In the genomic region with DNA sequence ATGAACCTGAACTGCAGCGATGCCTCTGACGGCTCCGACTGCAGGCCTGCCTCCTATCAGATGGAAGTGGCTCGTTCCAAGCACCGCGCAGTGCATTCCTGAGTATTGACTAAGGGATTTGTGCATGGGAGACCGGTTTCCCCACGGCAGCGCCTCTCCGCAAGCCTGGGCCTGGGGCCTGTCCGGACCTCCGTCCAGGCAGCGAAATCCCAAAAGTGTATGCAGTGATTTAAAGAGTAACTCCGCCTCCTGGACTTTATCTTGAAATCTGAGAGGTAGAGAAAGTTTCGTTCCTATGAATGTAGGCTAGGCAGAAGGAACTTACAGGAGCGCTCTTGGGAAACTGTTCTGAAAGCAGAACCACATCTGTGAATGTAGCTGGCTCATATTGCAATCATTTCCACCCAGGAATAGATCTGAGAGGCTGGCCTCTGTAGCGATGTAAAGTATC, we compare ENCODE assay signal across 8 cellular contexts.
DNase-seq lines count a peak whose midpoint lies in the region; ATAC-seq and TF ChIP-seq lines count a peak whose summit lies in the region.

No MANE protein-coding gene starts in this region.

- H3K4me1 Mint-ChIP-seq in nephron progenitor cell = peaks cover 39% of the 10 kb centered on the region
- H3K4me1 Mint-ChIP-seq in activated T-helper 1 cell treated with anti-CD3 and anti-CD28 coated beads, Interleukin-12 subunit alpha, Interleukin-12 subunit beta, Interleukin-2, Interleukin-4 antibody, amounts not matched to agents 30 ng/mL and 10 ng/mL and 1 ng/mL, durations not matched to agents 14 hours and 24 hours and 36 hours (ENCODE audit: low read depth) = no peaks in the 10 kb centered on the region
- H3K4me1 Mint-ChIP-seq in activated naive CD4-positive, alpha-beta T cell treated with anti-CD3 and anti-CD28 coated beads for 36 hours (ENCODE audit: low read depth) = no peaks in the 10 kb centered on the region

- H3K4me3 Mint-ChIP-seq in nephron progenitor cell = peak overlapping the region; percentile 48
- H3K4me3 Mint-ChIP-seq in activated T-helper 1 cell treated with anti-CD3 and anti-CD28 coated beads, Interleukin-12 subunit alpha, Interleukin-12 subunit beta, Interleukin-2, Interleukin-4 antibody, amounts not matched to agents 30 ng/mL and 10 ng/mL and 1 ng/mL, durations not matched to agents 14 hours and 24 hours and 36 hours = no peak overlapping the region
- H3K4me3 Mint-ChIP-seq in activated naive CD4-positive, alpha-beta T cell treated with anti-CD3 and anti-CD28 coated beads for 36 hours = no peak overlapping the region

- no peak for TF ChIP-seq CTCF in fibroblast of mammary gland (conservative IDR thresholded peaks at IDR 0.05; ENCODE audit: control insufficient read depth, insufficient read depth, low read depth, low read length)
- TF ChIP-seq CTCF in nephron progenitor cell (IDR thresholded peaks at IDR 0.05) = no peak

- CTCF ChIA-PET in activated naive CD4-positive, alpha-beta T cell treated with anti-CD3 and anti-CD28 coated beads for 36 hours (lab: Charles Lee) = no interaction called here

- H3K27ac Mint-ChIP-seq in nephron progenitor cell = peak overlapping the region; percentile 88
- no peak overlapping the region for H3K27ac Mint-ChIP-seq in activated T-helper 1 cell treated with anti-CD3 and anti-CD28 coated beads, Interleukin-12 subunit alpha, Interleukin-12 subunit beta, Interleukin-2, Interleukin-4 antibody, amounts not matched to agents 30 ng/mL and 10 ng/mL and 1 ng/mL, durations not matched to agents 14 hours and 24 hours and 36 hours
- H3K27ac Mint-ChIP-seq in activated naive CD4-positive, alpha-beta T cell treated with anti-CD3 and anti-CD28 coated beads for 36 hours = no peak overlapping the region

- intact Hi-C loops in activated T-helper 1 cell treated with anti-CD3 and anti-CD28 coated beads, Interleukin-12 subunit alpha, Interleukin-12 subunit beta, Interleukin-2, Interleukin-4 antibody, amounts not matched to agents 30 ng/mL and 10 ng/mL and 1 ng/mL, durations not matched to agents 14 hours and 24 hours and 36 hours (cut with micrococcal nuclease) = no loop called here
- intact Hi-C loops in activated naive CD4-positive, alpha-beta T cell treated with anti-CD3 and anti-CD28 coated beads for 36 hours (cut with micrococcal nuclease) = no loop called here

- H3K27me3 Mint-ChIP-seq in nephron progenitor cell (ENCODE audit: low read depth, poor library complexity) = peaks cover 6% of the 10 kb centered on the region
- peaks cover 9% of the 10 kb centered on the region for H3K27me3 Mint-ChIP-seq in activated T-helper 1 cell treated with anti-CD3 and anti-CD28 coated beads, Interleukin-12 subunit alpha, Interleukin-12 subunit beta, Interleukin-2, Interleukin-4 antibody, amounts not matched to agents 30 ng/mL and 10 ng/mL and 1 ng/mL, durations not matched to agents 14 hours and 24 hours and 36 hours (ENCODE audit: insufficient read depth)
- H3K27me3 Mint-ChIP-seq in activated naive CD4-positive, alpha-beta T cell treated with anti-CD3 and anti-CD28 coated beads for 36 hours (ENCODE audit: low read depth) = peaks cover 7% of the 10 kb centered on the region

- no peaks in the 10 kb centered on the region for H3K36me3 Mint-ChIP-seq in nephron progenitor cell (ENCODE audit: low read depth)
- no peaks in the 10 kb centered on the region for H3K36me3 Mint-ChIP-seq in activated T-helper 1 cell treated with anti-CD3 and anti-CD28 coated beads, Interleukin-12 subunit alpha, Interleukin-12 subunit beta, Interleukin-2, Interleukin-4 antibody, amounts not matched to agents 30 ng/mL and 10 ng/mL and 1 ng/mL, durations not matched to agents 14 hours and 24 hours and 36 hours (ENCODE audit: low read depth)
- no peaks in the 10 kb centered on the region for H3K36me3 Mint-ChIP-seq in activated naive CD4-positive, alpha-beta T cell treated with anti-CD3 and anti-CD28 coated beads for 36 hours (ENCODE audit: low read depth)

- peak overlapping the region; percentile 31 for H3K4me3 ChIP-seq in fibroblast of mammary gland (ENCODE audit: control insufficient read depth, low read depth, low read length)

- no peaks in the 10 kb centered on the region for H3K9me3 Mint-ChIP-seq in nephron progenitor cell
- no peaks in the 10 kb centered on the region for H3K9me3 Mint-ChIP-seq in activated T-helper 1 cell treated with anti-CD3 and anti-CD28 coated beads, Interleukin-12 subunit alpha, Interleukin-12 subunit beta, Interleukin-2, Interleukin-4 antibody, amounts not matched to agents 30 ng/mL and 10 ng/mL and 1 ng/mL, durations not matched to agents 14 hours and 24 hours and 36 hours
- no peaks in the 10 kb centered on the region for H3K9me3 Mint-ChIP-seq in activated naive CD4-positive, alpha-beta T cell treated with anti-CD3 and anti-CD28 coated beads for 36 hours

- DNase-seq in NCI-H345 treated with DMSO at 0.1 percent for 48 hours (lab: John Stamatoyannopoulos, UW; ENCODE audit: unreplicated experiment) (peak; percentile 26), NCI-H345 (lab: John Stamatoyannopoulos, UW) (no peak), fibroblast of mammary gland (ENCODE audit: low read depth) (peak; percentile 88), nephron progenitor cell (peak; percentile 66)
- DNase-seq in activated T-helper 1 cell treated with anti-CD3 and anti-CD28 coated beads, Interleukin-12 subunit alpha, Interleukin-12 subunit beta, Interleukin-2, Interleukin-4 antibody, amounts not matched to agents 30 ng/mL and 10 ng/mL and 1 ng/mL, durations not matched to agents 14 hours and 24 hours and 36 hours (ENCODE audit: low spot score) = no peak
- DNase-seq in activated naive CD4-positive, alpha-beta T cell treated with anti-CD3 and anti-CD28 coated beads for 36 hours = no peak

- ATAC-seq in GM19463 (IDR thresholded peaks at IDR 0.05; ENCODE audit: unreplicated experiment) (no peak), GM21825 (IDR thresholded peaks at IDR 0.05; ENCODE audit: unreplicated experiment) (no peak)

Comparison
In these comparisons a context has a peak if more than half of its experiments do, and no peak if none do; other contexts are left out.
1. DNase-seq: peak in NCI-H345 treated with DMSO at 0.1 percent for 48 hours (single experiment), fibroblast of mammary gland (single experiment) and nephron progenitor cell (single experiment); none in NCI-H345 (single experiment), activated T-helper 1 cell treated with anti-CD3 and anti-CD28 coated beads, Interleukin-12 subunit alpha, Interleukin-12 subunit beta, Interleukin-2, Interleukin-4 antibody, amounts not matched to agents 30 ng/mL and 10 ng/mL and 1 ng/mL, durations not matched to agents 14 hours and 24 hours and 36 hours (single experiment) and activated naive CD4-positive, alpha-beta T cell treated with anti-CD3 and anti-CD28 coated beads for 36 hours (single experiment).